Comparison of ENCODE assay signal across 8 cellular contexts in genomic region chr11:65432686-65433582, GRCh38. TPM values are rescaled to one million over a fixed set of nuclear protein-coding genes. Genes with fewer than 3 reads are reported as not detected.
DNase-seq lines count a peak whose midpoint lies in the region; ATAC-seq, FAIRE-seq and TF ChIP-seq lines count a peak whose summit lies in the region.

No MANE protein-coding gene starts in this region.

- no peak overlapping the region for H2AFZ ChIP-seq in endothelial cell of umbilical vein (ENCODE audit: low read depth, low read length)

- TF ChIP-seq POLR2A in A549 (IDR thresholded peaks at IDR 0.05; ENCODE audit: low read length) (no peak), endothelial cell of umbilical vein (IDR thresholded peaks at IDR 0.05; ENCODE audit: low read depth, low read length) (no peak)

- intact Hi-C loops in Panc1 (cut with micrococcal nuclease; ENCODE audit: unreplicated experiment): no loop called here
- intact Hi-C loops in endothelial cell of umbilical vein (cut with micrococcal nuclease): no loop called here

- dilution Hi-C loops in endothelial cell of umbilical vein (cut with MboI; ENCODE audit: extremely low pct_ligation_motif_present, low sequenced_read_pairs): no loop called here

- H3K9me1 ChIP-seq in endothelial cell of umbilical vein (replicated peaks; ENCODE audit: control insufficient read depth, extremely low read depth, insufficient read depth, low read length): no peaks in the 10 kb centered on the region

- TF ChIP-seq CTCF in A549 (IDR thresholded peaks at IDR 0.05) (peak; percentile 52), GM12872 (IDR thresholded peaks at IDR 0.05; ENCODE audit: insufficient read depth, low read depth, low read length) (0 out of 3 replicates have a peak, but pooled peaks have one; percentile 27), Panc1 (IDR thresholded peaks at IDR 0.05) (peak; percentile 54; the same call in 1 of the 2 replicates), endothelial cell of umbilical vein (IDR thresholded peaks at IDR 0.05; ENCODE audit: extremely low read depth in 1 of 2, insufficient read depth in 1 of 2, low read depth in 1 of 2, low read length in 2 of 2) (no peak)

- POLR2A ChIA-PET in A549 (lab: Yijun Ruan, JAX) (interaction anchor here (0.6 to 1.3 kb wide), 5 partner anchors 9 to 78 kb away, joined by 3 to 9 read pairs (median 4); no protein-coding TSS in a partner anchor), Panc1 (lab: Charles Lee) (interaction anchor here (0.6 to 0.7 kb wide), 3 partner anchors 18 to 76 kb away, joined by 3 to 8 read pairs (median 4); no protein-coding TSS in a partner anchor), endothelial cell of umbilical vein (lab: Charles Lee) (interaction anchor here (0.6 to 1.5 kb wide), 3 partner anchors 10 to 65 kb away, joined by 3 to 4 read pairs (median 4); partner anchors contain the start of genes MALAT1 and NEAT1)

- 72% methylated on average over 1 of the region's 1 CpG for WGBS in A549 (ENCODE audit: missing lambda C conversion rate)

- peak; percentile 58 to 59 for TF ChIP-seq RAD21 in A549 (conservative IDR thresholded peaks at IDR 0.05 in 1 of 2, IDR thresholded peaks at IDR 0.05 in 1 of 2)

- H3K36me3 ChIP-seq in Panc1 (ENCODE audit: control insufficient read depth, insufficient read depth, low read length) (peaks cover 8% of the 10 kb centered on the region), endothelial cell of umbilical vein (ENCODE audit: control insufficient read depth in 2 of 2, extremely low read depth in 1 of 2, insufficient read depth in 2 of 2, low read length in 2 of 2) (peaks cover 22 to 30% of the 10 kb centered on the region in 2 experiments), skeletal muscle tissue (ENCODE audit: control insufficient read depth in 3 of 3, insufficient read depth in 3 of 3, low read length in 3 of 3) (peaks cover 52 to 77% (median 62%) of the 10 kb centered on the region in 3 donors)

- no peaks in the 10 kb centered on the region for H3K27me3 ChIP-seq in Panc1 (ENCODE audit: control insufficient read depth, insufficient read depth, low read length)
- H3K27me3 ChIP-seq in endothelial cell of umbilical vein (ENCODE audit: control insufficient read depth in 2 of 2, insufficient read depth in 2 of 2, low read length in 2 of 2): no peaks in the 10 kb centered on the region
- H3K27me3 ChIP-seq in skeletal muscle tissue (ENCODE audit: control insufficient read depth in 3 of 3, insufficient read depth in 3 of 3, low read length in 3 of 3): no peaks in the 10 kb centered on the region

- H3K27ac ChIP-seq in A549 (peak overlapping the region; percentile 43 to 55; a peak in 4 of 6 replicates), Panc1 (ENCODE audit: low read length) (peak overlapping the region; percentile 100), endothelial cell of umbilical vein (ENCODE audit: insufficient read depth, low read depth, low read length) (no peak overlapping the region), skeletal muscle tissue (ENCODE audit: low read depth, low read length) (peak overlapping the region; percentile 37)

- TF ChIP-seq EP300 in A549 (IDR thresholded peaks at IDR 0.05): no peak

- H3K4me1 ChIP-seq in A549: peaks cover 85% of the 10 kb centered on the region
- peaks cover 94% of the 10 kb centered on the region for H3K4me1 ChIP-seq in Panc1 (ENCODE audit: control insufficient read depth, insufficient read depth, low read length)
- H3K4me1 ChIP-seq in endothelial cell of umbilical vein (ENCODE audit: control insufficient read depth, extremely low read depth, insufficient read depth, low read length): peaks cover 35% of the 10 kb centered on the region
- H3K4me1 ChIP-seq in skeletal muscle tissue (ENCODE audit: control insufficient read depth in 3 of 3, insufficient read depth in 3 of 3, low read length in 3 of 3): peaks cover 65 to 76% (median 69%) of the 10 kb centered on the region in 3 donors

- ATAC-seq in A549: no peak
- no peak for ATAC-seq in Panc1
- ATAC-seq in GM18873 (IDR thresholded peaks at IDR 0.05; ENCODE audit: low FRiP score, unreplicated experiment): no peak

- H3K9me3 ChIP-seq in A549 (no peaks in the 10 kb centered on the region), Panc1 (ENCODE audit: control insufficient read depth, insufficient read depth, low read depth, low read length) (no peaks in the 10 kb centered on the region), endothelial cell of umbilical vein (replicated peaks; ENCODE audit: control insufficient read depth, insufficient read depth, low read length) (no peaks in the 10 kb centered on the region), skeletal muscle tissue (ENCODE audit: control insufficient read depth in 3 of 3, low read length in 3 of 3) (no peaks in the 10 kb centered on the region)

- H4K20me1 ChIP-seq in endothelial cell of umbilical vein (replicated peaks; ENCODE audit: control insufficient read depth, extremely low read depth, insufficient read depth, low read length): peaks cover 22% of the 10 kb centered on the region

- H3K4me2 ChIP-seq in A549 (peak overlapping the region; percentile 89), endothelial cell of umbilical vein (ENCODE audit: insufficient read depth, low read length) (peak overlapping the region; percentile 12)

- peak in 1 of 2 experiments; percentile 75 for DNase-seq in A549 (ENCODE audit: low read depth in 1 of 2, low spot score in 1 of 2)
- no peak for DNase-seq in Panc1 (ENCODE audit: low read depth, low spot score)
- DNase-seq in endothelial cell of umbilical vein (ENCODE audit: low read depth, low spot score): peak; percentile 50
- DNase-seq in NK-92 treated with Interleukin-12 subunit alpha and Interleukin-12 subunit beta, amount 100 ng/mL, for 24 hours (lab: John Stamatoyannopoulos, UW): no peak
- DNase-seq in GM03348 (ENCODE audit: low spot score): no peak

- no peak overlapping the region for H3K4me3 ChIP-seq in A549
- peak overlapping the region in 1 of 2 experiments; percentile 99; a peak in 3 of 4 replicates for H3K4me3 ChIP-seq in Panc1 (ENCODE audit: low read depth in 2 of 2, low read length in 2 of 2)
- H3K4me3 ChIP-seq in endothelial cell of umbilical vein (replicated peaks in 1 of 3; ENCODE audit: insufficient read depth in 1 of 3, low read depth in 1 of 3, low read length in 3 of 3): no peak overlapping the region
- peak overlapping the region in 2 of 3 donors; percentile 30 to 54 for H3K4me3 ChIP-seq in skeletal muscle tissue (ENCODE audit: low read length in 3 of 3)

- peak; percentile 54 for FAIRE-seq in A549 (lab: Jason Lieb, UNC)
- FAIRE-seq in endothelial cell of umbilical vein (lab: Jason Lieb, UNC): no peak

- H3K9ac ChIP-seq in endothelial cell of umbilical vein (replicated peaks; ENCODE audit: extremely low read depth, insufficient read depth, low read length): no peak overlapping the region
- H3K9ac ChIP-seq in skeletal muscle tissue (ENCODE audit: low read depth in 1 of 3, low read length in 3 of 3): peak overlapping the region in 1 of 3 donors; percentile 5

- no TSS peak for BruUV-seq in Panc1 (replicated peaks; lab: Mats Ljungman, UMichigan)
- no TSS peak for BruUV-seq in endothelial cell of umbilical vein (replicated peaks; lab: Mats Ljungman, UMichigan)

- in situ Hi-C loops in Panc1 (cut with HindIII; ENCODE audit: low pct_unique_long_range_greater_than_20kb, low sequenced_read_pairs): no loop called here

- peaks cover 96% of the 10 kb centered on the region for H3K79me2 ChIP-seq in endothelial cell of umbilical vein (ENCODE audit: control insufficient read depth, insufficient read depth, low read length)

- CTCF ChIA-PET in A549 (lab: Yijun Ruan, JAX) (interaction anchor here (0.6 to 1.5 kb wide), 10 partner anchors 17 to 95 kb away, joined by 3 to 11 read pairs (median 3); no protein-coding TSS in a partner anchor), Panc1 (lab: Charles Lee) (interaction anchor here (0.6 to 0.7 kb wide), 2 partner anchors 8 to 73 kb away, joined by 5 to 9 read pairs; no protein-coding TSS in a partner anchor), endothelial cell of umbilical vein (lab: Charles Lee) (interaction anchor here (0.7 to 1.4 kb wide), 6 partner anchors 14 to 78 kb away, joined by 3 to 8 read pairs (median 4); no protein-coding TSS in a partner anchor)

RNA-seq across cellular contexts. Expression of gene NEAT1, which starts 10.3 kb away (rescaled TPM):
- polyA plus RNA-seq in A549 (2011; rRNA removed) (181 and 314 TPM in 2 replicates), A549 (2017; fragmentation: RNase III; extraction: RNeasy Plus Mini Kit Qiagen cat#74134 plus additional on column Dnase treatment) (1,009 to 1,407 TPM (median 1,223 TPM) in 3 replicates), endothelial cell of umbilical vein (34.4 and 43.3 TPM in 2 replicates)
- polyA plus RNA-seq in A549 (2012; cell fraction: cytosol; rRNA removed): 137 and 155 TPM in 2 replicates
- polyA plus RNA-seq in A549 (2012; cell fraction: nucleus; rRNA removed): 406 and 691 TPM in 2 replicates
- polyA minus RNA-seq in A549 (2011; rRNA and poly(A)+ RNA removed): 160 and 161 TPM in 2 replicates
- total RNA-seq in Panc1 (2021; ENCODE audit: unreplicated experiment) (731 TPM), endothelial cell of umbilical vein (957 and 1,053 TPM in 2 replicates), skeletal muscle tissue (26.1 TPM)
- polyA plus RNA-seq in Panc1 (2012; ENCODE audit: insufficient read length): 190 TPM
- 15.1 and 49.9 TPM in 2 replicates for polyA plus RNA-seq in endothelial cell of umbilical vein (2011; cell fraction: cytosol; rRNA removed)
- polyA plus RNA-seq in endothelial cell of umbilical vein (2011; cell fraction: nucleus; rRNA removed): 443 and 462 TPM in 2 replicates
- 254 and 310 TPM in 2 replicates for polyA plus RNA-seq in endothelial cell of umbilical vein (2012)
- polyA minus RNA-seq in endothelial cell of umbilical vein: 900 and 1,086 TPM in 2 replicates
- polyA minus RNA-seq in endothelial cell of umbilical vein (2011; cell fraction: cytosol; rRNA and poly(A)+ RNA removed): 31.7 TPM
- polyA minus RNA-seq in endothelial cell of umbilical vein (2011; cell fraction: nucleus; rRNA and poly(A)+ RNA removed): 1,191 and 1,444 TPM in 2 replicates

RNA-seq across cellular contexts. Expression of gene FRMD8, which starts 46.5 kb away (rescaled TPM):
- polyA plus RNA-seq in A549 (2011; rRNA removed) (12.2 and 12.9 TPM in 2 replicates), A549 (2017; fragmentation: RNase III; extraction: RNeasy Plus Mini Kit Qiagen cat#74134 plus additional on column Dnase treatment) (16.5 to 20.0 TPM (median 17.4 TPM) in 3 replicates), endothelial cell of umbilical vein (36.4 and 45.3 TPM in 2 replicates)
- 30.5 and 36.6 TPM in 2 replicates for polyA plus RNA-seq in A549 (2012; cell fraction: cytosol; rRNA removed)
- polyA plus RNA-seq in A549 (2012; cell fraction: nucleus; rRNA removed): 46.7 and 62.2 TPM in 2 replicates
- 12.1 and 14.5 TPM in 2 replicates for polyA minus RNA-seq in A549 (2011; rRNA and poly(A)+ RNA removed)
- total RNA-seq in Panc1 (2021; ENCODE audit: unreplicated experiment) (85.8 TPM), endothelial cell of umbilical vein (53.9 and 57.7 TPM in 2 replicates), skeletal muscle tissue (8.4 TPM)
- 76.7 TPM for polyA plus RNA-seq in Panc1 (2012; ENCODE audit: insufficient read length)
- 24.9 and 33.1 TPM in 2 replicates for polyA plus RNA-seq in endothelial cell of umbilical vein (2011; cell fraction: cytosol; rRNA removed)
- polyA plus RNA-seq in endothelial cell of umbilical vein (2011; cell fraction: nucleus; rRNA removed): 38.1 and 42.6 TPM in 2 replicates
- 24.3 and 29.2 TPM in 2 replicates for polyA plus RNA-seq in endothelial cell of umbilical vein (2012)
- polyA minus RNA-seq in endothelial cell of umbilical vein: 34.9 and 44.0 TPM in 2 replicates
- 16.4 TPM for polyA minus RNA-seq in endothelial cell of umbilical vein (2011; cell fraction: cytosol; rRNA and poly(A)+ RNA removed)
- 22.2 and 24.7 TPM in 2 replicates for polyA minus RNA-seq in endothelial cell of umbilical vein (2011; cell fraction: nucleus; rRNA and poly(A)+ RNA removed)

RNA-seq across cellular contexts. Expression of gene SLC25A45, which starts 50.5 kb away (rescaled TPM):
- polyA plus RNA-seq in A549 (2011; rRNA removed) (3.1 and 4.9 TPM in 2 replicates), A549 (2017; fragmentation: RNase III; extraction: RNeasy Plus Mini Kit Qiagen cat#74134 plus additional on column Dnase treatment) (7.9 to 8.6 TPM (median 8.1 TPM) in 3 replicates), endothelial cell of umbilical vein (1.2 TPM in 2 replicates)
- 3.1 and 4.9 TPM in 2 replicates for polyA plus RNA-seq in A549 (2012; cell fraction: cytosol; rRNA removed)
- polyA plus RNA-seq in A549 (2012; cell fraction: nucleus; rRNA removed): 12.5 and 14.9 TPM in 2 replicates
- 7.0 and 9.0 TPM in 2 replicates for polyA minus RNA-seq in A549 (2011; rRNA and poly(A)+ RNA removed)
- total RNA-seq in Panc1 (2021; ENCODE audit: unreplicated experiment) (9.8 TPM), endothelial cell of umbilical vein (3.1 and 4.8 TPM in 2 replicates), skeletal muscle tissue (3.7 TPM)
- polyA plus RNA-seq in Panc1 (2012; ENCODE audit: insufficient read length): 5.9 TPM
- polyA plus RNA-seq in endothelial cell of umbilical vein (2011; cell fraction: cytosol; rRNA removed): 0.52 and 0.66 TPM in 2 replicates
- polyA plus RNA-seq in endothelial cell of umbilical vein (2011; cell fraction: nucleus; rRNA removed): 2.1 and 2.5 TPM in 2 replicates
- polyA plus RNA-seq in endothelial cell of umbilical vein (2012): 1.5 and 1.6 TPM in 2 replicates
- 0.55 and 1.9 TPM in 2 replicates for polyA minus RNA-seq in endothelial cell of umbilical vein
- 6.2 TPM for polyA minus RNA-seq in endothelial cell of umbilical vein (2011; cell fraction: cytosol; rRNA and poly(A)+ RNA removed)
- polyA minus RNA-seq in endothelial cell of umbilical vein (2011; cell fraction: nucleus; rRNA and poly(A)+ RNA removed): 1.7 and 2.0 TPM in 2 replicates

Comparison
In these comparisons a context has a peak if more than half of its experiments do, and no peak if none do; other contexts are left out.
1. H3K4me3 ChIP-seq: peak in skeletal muscle tissue (2 of 3); none in A549 (single experiment) and endothelial cell of umbilical vein (0 of 3).
2. CTCF ChIP-seq: peak in A549 (single experiment), GM12872 (single experiment) and Panc1 (single experiment); none in endothelial cell of umbilical vein (0 of 2).
3. RNA of gene NEAT1, which starts 10.3 kb away (total RNA-seq): 957 to 1,053 TPM in endothelial cell of umbilical vein and 731 TPM in Panc1 (single experiment); 26.1 TPM in skeletal muscle tissue (single experiment); every median in the first group is over 10 times any median in the second.